Comparison of ENCODE assay signal across 1 cellular context in the genomic region with DNA sequence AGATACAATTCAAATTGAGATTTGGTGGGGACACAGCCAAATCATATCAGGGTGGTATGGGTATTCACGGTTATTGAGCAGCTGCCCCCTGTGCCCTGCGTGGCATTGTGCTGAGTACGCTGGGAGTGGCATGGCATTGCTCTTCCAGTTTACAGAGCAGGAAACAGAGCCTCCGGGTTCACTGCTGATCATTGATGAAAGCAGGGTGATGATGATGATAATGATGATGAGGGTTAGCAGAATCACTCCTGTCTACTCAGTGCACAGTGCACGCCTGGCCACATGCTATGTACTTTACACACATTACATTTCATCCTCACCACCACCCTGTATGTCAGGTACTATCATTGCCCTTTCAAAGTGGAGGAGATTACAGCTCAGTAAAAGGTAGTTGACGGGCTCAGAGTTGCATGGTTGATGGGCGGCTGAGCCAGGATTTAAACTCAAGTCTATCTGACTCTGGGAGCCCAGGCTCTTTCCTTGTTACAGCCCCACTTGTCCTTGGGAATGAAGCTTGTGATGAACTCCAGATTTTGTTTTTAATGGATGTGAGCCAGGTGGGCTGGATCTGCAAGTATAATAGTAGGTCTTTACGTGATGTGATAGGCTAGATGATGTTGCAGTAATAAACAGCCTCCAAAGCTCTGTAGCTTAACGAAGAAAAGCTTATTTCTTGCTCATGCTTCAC.
TF ChIP-seq lines count a peak whose summit lies in the region.

No MANE protein-coding gene starts in this region.

TF ChIP-seq in SK-N-SH, 30 proteins besides CTCF, POLR2A, EP300 and RAD21:
- TF ChIP-seq, protein P1, sequence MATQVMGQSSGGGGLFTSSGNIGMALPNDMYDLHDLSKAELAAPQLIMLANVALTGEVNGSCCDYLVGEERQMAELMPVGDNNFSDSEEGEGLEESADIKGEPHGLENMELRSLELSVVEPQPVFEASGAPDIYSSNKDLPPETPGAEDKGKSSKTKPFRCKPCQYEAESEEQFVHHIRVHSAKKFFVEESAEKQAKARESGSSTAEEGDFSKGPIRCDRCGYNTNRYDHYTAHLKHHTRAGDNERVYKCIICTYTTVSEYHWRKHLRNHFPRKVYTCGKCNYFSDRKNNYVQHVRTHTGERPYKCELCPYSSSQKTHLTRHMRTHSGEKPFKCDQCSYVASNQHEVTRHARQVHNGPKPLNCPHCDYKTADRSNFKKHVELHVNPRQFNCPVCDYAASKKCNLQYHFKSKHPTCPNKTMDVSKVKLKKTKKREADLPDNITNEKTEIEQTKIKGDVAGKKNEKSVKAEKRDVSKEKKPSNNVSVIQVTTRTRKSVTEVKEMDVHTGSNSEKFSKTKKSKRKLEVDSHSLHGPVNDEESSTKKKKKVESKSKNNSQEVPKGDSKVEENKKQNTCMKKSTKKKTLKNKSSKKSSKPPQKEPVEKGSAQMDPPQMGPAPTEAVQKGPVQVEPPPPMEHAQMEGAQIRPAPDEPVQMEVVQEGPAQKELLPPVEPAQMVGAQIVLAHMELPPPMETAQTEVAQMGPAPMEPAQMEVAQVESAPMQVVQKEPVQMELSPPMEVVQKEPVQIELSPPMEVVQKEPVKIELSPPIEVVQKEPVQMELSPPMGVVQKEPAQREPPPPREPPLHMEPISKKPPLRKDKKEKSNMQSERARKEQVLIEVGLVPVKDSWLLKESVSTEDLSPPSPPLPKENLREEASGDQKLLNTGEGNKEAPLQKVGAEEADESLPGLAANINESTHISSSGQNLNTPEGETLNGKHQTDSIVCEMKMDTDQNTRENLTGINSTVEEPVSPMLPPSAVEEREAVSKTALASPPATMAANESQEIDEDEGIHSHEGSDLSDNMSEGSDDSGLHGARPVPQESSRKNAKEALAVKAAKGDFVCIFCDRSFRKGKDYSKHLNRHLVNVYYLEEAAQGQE (IDR thresholded peaks at IDR 0.05; ENCODE audit: low read depth, low read length) = no peak
- peak; percentile 40; the same call in 1 of the 2 replicates for TF ChIP-seq TCF12 (IDR thresholded peaks at IDR 0.05)
- no peak for TF ChIP-seq CHD2 (IDR thresholded peaks at IDR 0.05; ENCODE audit: low read length, partially characterized antibody)
- TF ChIP-seq ZBTB33 (IDR thresholded peaks at IDR 0.05; ENCODE audit: borderline replicate concordance, low read depth) = no peak
- TF ChIP-seq USF2 (IDR thresholded peaks at IDR 0.05; ENCODE audit: borderline replicate concordance, low read depth, low read length) = no peak
